ENCODE assay signal across 9 cellular contexts in the genomic region with DNA sequence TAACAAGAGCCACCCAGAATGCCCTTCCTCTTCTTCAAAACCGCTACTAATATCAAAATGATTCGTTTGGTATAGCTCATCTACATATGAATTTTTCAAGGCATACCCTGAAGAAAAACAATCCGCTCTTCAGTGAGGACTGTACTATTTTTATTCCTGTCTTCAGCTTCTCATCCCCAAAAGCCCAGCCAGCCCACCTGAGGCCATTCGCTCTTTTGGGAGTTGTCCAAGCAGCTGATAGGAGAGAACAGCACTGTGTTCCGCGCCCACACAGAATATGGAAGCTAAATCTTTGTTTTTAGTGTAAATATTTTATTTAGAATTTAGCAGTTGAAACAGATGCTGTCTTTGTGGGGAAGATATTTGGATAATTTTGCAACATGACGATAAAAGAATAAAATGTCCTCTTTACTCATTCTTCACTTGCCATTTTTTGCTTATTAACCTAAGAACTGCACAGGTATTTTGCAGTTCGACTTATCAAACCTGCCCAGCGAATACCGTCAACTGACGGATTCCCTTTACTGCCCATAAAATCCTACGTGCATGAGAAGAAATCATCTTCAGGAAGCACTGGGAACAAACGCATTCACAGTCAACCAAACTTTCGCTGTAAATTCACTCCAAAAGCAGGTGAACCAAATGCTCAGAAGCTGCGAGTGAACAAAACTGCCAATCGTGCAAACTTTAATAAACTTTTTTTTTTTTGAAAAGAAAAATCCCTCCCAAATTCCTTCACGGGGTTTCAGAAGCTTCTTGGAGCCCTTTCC. TPM values are rescaled to one million over a fixed set of nuclear protein-coding genes. Genes with fewer than 3 reads are reported as not detected.
DNase-seq lines count a peak whose midpoint lies in the region; ATAC-seq, FAIRE-seq and TF ChIP-seq lines count a peak whose summit lies in the region.
"Had no signal": no experiment of that assay in that cellular context is flagged by ENCODE, and none has a peak within 500 bp of the region (broad histone marks: within the 10 kb centered on the region; RNA-seq: fewer than 3 reads in every experiment).

No MANE protein-coding gene starts in this region.

- H3K4me2 ChIP-seq in PC-3 (ENCODE audit: low read length), result no peak overlapping the region

- in situ Hi-C loops in KBM-7 (cut with MboI; ENCODE audit: low pct_unique_long_range_greater_than_20kb, low sequenced_read_pairs), result no loop called here

- H3K4me1 Mint-ChIP-seq in natural killer cell, result peaks cover 14% of the 10 kb centered on the region in 2 donors

- no peak for ATAC-seq in natural killer cell
- ATAC-seq in PC-3, result no peak
- no peak for ATAC-seq in GM18861 (IDR thresholded peaks at IDR 0.05; ENCODE audit: unreplicated experiment)
- no peak for ATAC-seq in HG02870 (IDR thresholded peaks at IDR 0.05; ENCODE audit: unreplicated experiment)

- H3K4me1 ChIP-seq in esophagus (ENCODE audit: control insufficient read depth in 2 of 2, insufficient read depth in 2 of 2, low read length in 1 of 2) (peaks cover 2 to 4% of the 10 kb centered on the region in 2 donors), PC-3 (ENCODE audit: insufficient read depth, low read length) (peaks cover 8% of the 10 kb centered on the region; the same call in 1 of the 2 replicates)

- H3K4me3 ChIP-seq in esophagus (ENCODE audit: low read depth in 1 of 2, low read length in 2 of 2), result no peak overlapping the region
- H3K4me3 ChIP-seq in PC-3 (ENCODE audit: low read length), result no peak overlapping the region

- H4K20me1 ChIP-seq in PC-3 (ENCODE audit: low read length), result no peaks in the 10 kb centered on the region

- no peaks in the 10 kb centered on the region for H3K9me2 ChIP-seq in PC-3 (replicated peaks; ENCODE audit: low read length)

- POLR2A ChIA-PET in PC-3 (lab: Charles Lee; ENCODE audit: unreplicated experiment), result interaction anchor here (0.6 kb wide), 1 partner anchor 84 kb away, joined by 4 read pairs; no protein-coding TSS in a partner anchor

- H3K36me3 Mint-ChIP-seq in natural killer cell, result no peaks in the 10 kb centered on the region

- CTCF ChIA-PET in PC-3 (lab: Charles Lee), result no interaction called here

- no peaks in the 10 kb centered on the region for H3K36me3 ChIP-seq in esophagus (ENCODE audit: control insufficient read depth in 2 of 2, insufficient read depth in 2 of 2, low read length in 1 of 2)
- H3K36me3 ChIP-seq in PC-3 (ENCODE audit: low read depth, low read length), result no peaks in the 10 kb centered on the region

- H3F3A ChIP-seq in PC-3 (ENCODE audit: low read length, unreplicated experiment), result no peaks in the 10 kb centered on the region

- peaks cover 0 to 19% of the 10 kb centered on the region in 2 donors for H3K27me3 ChIP-seq in esophagus (ENCODE audit: control insufficient read depth in 1 of 2, insufficient read depth in 2 of 2, low read length in 2 of 2)
- H3K27me3 ChIP-seq in PC-3 (ENCODE audit: low read length), result peaks cover 87% of the 10 kb centered on the region

- TF ChIP-seq CTCF in natural killer cell (IDR thresholded peaks at IDR 0.05) (no peak), PC-3 (conservative IDR thresholded peaks at IDR 0.05; ENCODE audit: low read depth, low read length) (no peak)

- H3K9ac ChIP-seq in PC-3 (ENCODE audit: low read length), result no peak overlapping the region

- no peaks in the 10 kb centered on the region for H3K79me2 ChIP-seq in PC-3 (ENCODE audit: low read length)

- peak overlapping the region; percentile 51 to 84 for H3K27ac ChIP-seq in esophagus (ENCODE audit: low read depth in 2 of 2, low read length in 1 of 2)
- no peak overlapping the region for H3K27ac ChIP-seq in PC-3 (ENCODE audit: low read length)

- peak overlapping the region; percentile 87 for H3K4me3 Mint-ChIP-seq in natural killer cell

- H3K27ac Mint-ChIP-seq in natural killer cell, result no peak overlapping the region

- H3K9me3 Mint-ChIP-seq in natural killer cell, result no peaks in the 10 kb centered on the region

- peaks cover 0 to 3% of the 10 kb centered on the region in 2 donors for H3K9me3 ChIP-seq in esophagus (ENCODE audit: control insufficient read depth in 2 of 2, insufficient read depth in 1 of 2, low read depth in 1 of 2, low read length in 1 of 2)
- no peaks in the 10 kb centered on the region for H3K9me3 ChIP-seq in PC-3 (ENCODE audit: low read length)

- BruUV-seq in PC-3 (replicated peaks; lab: Mats Ljungman, UMichigan), result no TSS peak

- peak; percentile 28 for DNase-seq in KBM-7
- DNase-seq in natural killer cell, result no peak
- DNase-seq in PC-3, result no peak
- DNase-seq in glomerular visceral epithelial cell (ENCODE audit: extremely low spot score), result no peak
- DNase-seq: DMS153 had no signal

- 67% methylated on average over 17 of the region's 17 CpGs for WGBS in esophagus, 2 donors

- peaks cover 35 to 60% of the 10 kb centered on the region in 2 donors for H3K27me3 Mint-ChIP-seq in natural killer cell (ENCODE audit: low read depth in 2 of 2)

- FAIRE-seq in A204.1 (lab: Jason Lieb, UNC), result peak; percentile 66

- H2AFZ ChIP-seq in PC-3 (ENCODE audit: low read length), result no peak overlapping the region

- intact Hi-C loops in natural killer cell (cut with micrococcal nuclease), result no loop called here
- intact Hi-C loops in PC-3 (cut with micrococcal nuclease), result no loop called here

RNA-seq across cellular contexts. Expression of gene ZNF521, which starts 3.4 kb away (rescaled TPM):
- 1 to 10 TPM in 1 of 2 donors, under 1 TPM in 1; 0.79 to 1.2 TPM for polyA plus RNA-seq in esophagus
- total RNA-seq in natural killer cell (1 to 10 TPM in 1 of 3 donors, under 1 TPM in 2; 0.19 to 3.5 (median 0.54) TPM), PC-3 (2014; rRNA removed) (0.04 TPM in 1 of 2 replicates, not detected in the other)
